22 cellular contexts compared by ENCODE assay signal in genomic region chr3:46901061-46901460, GRCh38. TPM values are rescaled to one million over a fixed set of nuclear protein-coding genes. Genes with fewer than 3 reads are reported as not detected.
DNase-seq lines count a peak whose midpoint lies in the region; ATAC-seq, FAIRE-seq and TF ChIP-seq lines count a peak whose summit lies in the region.
"Had no signal": no experiment of that assay in that cellular context is flagged by ENCODE, and none has a peak within 500 bp of the region (broad histone marks: within the 10 kb centered on the region; RNA-seq: fewer than 3 reads in every experiment).

No MANE protein-coding gene starts in this region.

- ATAC-seq in right cardiac atrium (no peak), Right ventricle myocardium inferior (no peak)
- ATAC-seq: GM12878 had no signal

- no peaks in the 10 kb centered on the region for H3K27me3 ChIP-seq in right cardiac atrium (ENCODE audit: control insufficient read depth, insufficient read depth)
- H3K27me3 ChIP-seq: BE2C had no signal

- DNase-seq in right cardiac atrium: peak; percentile 9 to 42 (median 28)
- no peak for DNase-seq in Right ventricle myocardium inferior (ENCODE audit: missing footprints)
- DNase-seq in kidney: peak; percentile 46
- DNase-seq in posterior vena cava (ENCODE audit: low spot score): peak; percentile 61
- no peak for DNase-seq in NCI-H187 (lab: John Stamatoyannopoulos, UW)
- no peak for DNase-seq in NCI-H1417 treated with DMSO at 0.1 percent for 48 hours (lab: John Stamatoyannopoulos, UW)
- DNase-seq: ACHN; BE2C; C1 segment of cervical spinal cord; CD4-positive, CD25-positive, alpha-beta regulatory T cell; COR-L47; DMS 273 treated with DMSO at 0.1 percent for 48 hours; DMS53; DND-41; EL; GM23248 had no signal

- no peak for FAIRE-seq in kidney (lab: Jason Lieb, UNC)
- FAIRE-seq: A204.1, GM12878, GM19239 had no signal

- 83% methylated on average over 3 of the region's 3 CpGs for WGBS in right cardiac atrium

- peaks cover 0 to 25% of the 10 kb centered on the region in 2 donors for H3K36me3 ChIP-seq in kidney (ENCODE audit: control insufficient read depth in 1 of 2, insufficient read depth in 2 of 2, low read length in 2 of 2)
- H3K36me3 ChIP-seq: BE2C, HAP-1 had no signal

- intact Hi-C loops in right cardiac atrium (cut with DNase I): loop anchor here in 1 of 4 donors (5.0 kb wide), 1 partner anchor 34 kb away; no protein-coding TSS in a partner anchor
- intact Hi-C loops in Right ventricle myocardium inferior (cut with DNase I): no loop called here
- intact Hi-C loops in kidney (cut with DNase I): no loop called here
- intact Hi-C loops in posterior vena cava (cut with DNase I): no loop called here

- H3K9me3 ChIP-seq in right cardiac atrium (ENCODE audit: control insufficient read depth, low read length) (no peaks in the 10 kb centered on the region), kidney (ENCODE audit: control insufficient read depth in 1 of 2, low read length in 2 of 2) (no peaks in the 10 kb centered on the region)
- H3K9me3 ChIP-seq: BE2C, HAP-1 had no signal

- H3K27ac ChIP-seq in right cardiac atrium (ENCODE audit: low read length): no peak overlapping the region
- no peak overlapping the region for H3K27ac ChIP-seq in kidney (ENCODE audit: low read depth in 2 of 2, low read length in 2 of 2)
- H3K27ac ChIP-seq: GM23248 had no signal

- no peak for TF ChIP-seq CTCF in kidney (IDR thresholded peaks at IDR 0.05; ENCODE audit: borderline replicate concordance, extremely low read depth, insufficient read depth)

- H3K4me3 ChIP-seq in right cardiac atrium (ENCODE audit: low read length): no peak overlapping the region
- H3K4me3 ChIP-seq in kidney (ENCODE audit: low read length in 2 of 2): no peak overlapping the region
- H3K4me3 ChIP-seq: GM12878, GM23248, HAP-1 had no signal

- no peak overlapping the region for H3K9ac ChIP-seq in kidney (ENCODE audit: low read length in 2 of 2)
- H3K9ac ChIP-seq: GM23248 had no signal

- H3K4me1 ChIP-seq in right cardiac atrium (ENCODE audit: control insufficient read depth, insufficient read depth, low read length) (peaks cover 2% of the 10 kb centered on the region), kidney (ENCODE audit: control insufficient read depth in 1 of 2, insufficient read depth in 1 of 2, low read depth in 1 of 2, low read length in 2 of 2) (peaks cover 3% of the 10 kb centered on the region in 2 donors)
- H3K4me1 ChIP-seq: BE2C, HAP-1 had no signal

RNA-seq across cellular contexts. Expression of gene PTH1R, which starts 23.5 kb away (rescaled TPM):
- total RNA-seq in right cardiac atrium (10 to 100 TPM in 3 of 4 donors, 1 to 10 TPM in 1; 9.3 to 15.6 (median 12.6) TPM), Right ventricle myocardium inferior (12.7 TPM), kidney (286 TPM), posterior vena cava (10 to 100 TPM in 1 of 2 donors, 1 to 10 TPM in 1; 5.8 to 17.9 TPM)
- polyA plus RNA-seq in right cardiac atrium (18.5 TPM), kidney (ENCODE audit: insufficient read depth, low read depth, low replicate concordance) (1,885 TPM)
- total RNA-seq: CD4-positive, CD25-positive, alpha-beta regulatory T cell; CD8-positive, alpha-beta memory T cell; GM12878 had no signal
- polyA plus RNA-seq: CD4-positive, CD25-positive, alpha-beta regulatory T cell; CD8-positive, alpha-beta memory T cell; GM12878 had no signal

RNA-seq across cellular contexts. Expression of gene MYL3, which starts 37.8 kb away (rescaled TPM):
- 100 to 1,000 TPM in 3 of 4 donors, 10 to 100 TPM in 1; 42.7 to 442 (median 293) TPM for total RNA-seq in right cardiac atrium
- polyA plus RNA-seq in right cardiac atrium: 1,012 TPM
- total RNA-seq in Right ventricle myocardium inferior: 11,437 TPM
- total RNA-seq in kidney: 41.3 TPM
- polyA plus RNA-seq in kidney (ENCODE audit: insufficient read depth, low read depth, low replicate concordance): 81.9 TPM
- total RNA-seq in posterior vena cava: 1 to 10 TPM; 3.2 to 5.9 TPM
- total RNA-seq: CD4-positive, CD25-positive, alpha-beta regulatory T cell; CD8-positive, alpha-beta memory T cell; GM12878; GM23248; H4 had no signal
- polyA plus RNA-seq: CD4-positive, CD25-positive, alpha-beta regulatory T cell; CD8-positive, alpha-beta memory T cell; GM23248 had no signal

Comparison
In these comparisons a context has a peak if more than half of its experiments do, and no peak if none do; other contexts are left out.
1. DNase-seq: peak in right cardiac atrium (3 of 3), kidney (single experiment) and posterior vena cava (single experiment); none in Right ventricle myocardium inferior (single experiment), NCI-H187 (0 of 2) and NCI-H1417 treated with DMSO at 0.1 percent for 48 hours (single experiment).
2. RNA of gene MYL3, which starts 37.8 kb away (total RNA-seq): 11,437 TPM in Right ventricle myocardium inferior (single experiment); 42.7 to 442 TPM in right cardiac atrium, 41.3 TPM in kidney (single experiment) and 3.2 to 5.9 TPM in posterior vena cava; every median in the first group is over 10 times any median in the second.
3. RNA of gene PTH1R, which starts 23.5 kb away (total RNA-seq): 286 TPM in kidney (single experiment); 5.8 to 17.9 TPM in posterior vena cava, 9.3 to 15.6 TPM in right cardiac atrium and 12.7 TPM in Right ventricle myocardium inferior (single experiment); every median in the first group is over 10 times any median in the second.